8 cellular contexts compared by ENCODE assay signal in the genomic region with DNA sequence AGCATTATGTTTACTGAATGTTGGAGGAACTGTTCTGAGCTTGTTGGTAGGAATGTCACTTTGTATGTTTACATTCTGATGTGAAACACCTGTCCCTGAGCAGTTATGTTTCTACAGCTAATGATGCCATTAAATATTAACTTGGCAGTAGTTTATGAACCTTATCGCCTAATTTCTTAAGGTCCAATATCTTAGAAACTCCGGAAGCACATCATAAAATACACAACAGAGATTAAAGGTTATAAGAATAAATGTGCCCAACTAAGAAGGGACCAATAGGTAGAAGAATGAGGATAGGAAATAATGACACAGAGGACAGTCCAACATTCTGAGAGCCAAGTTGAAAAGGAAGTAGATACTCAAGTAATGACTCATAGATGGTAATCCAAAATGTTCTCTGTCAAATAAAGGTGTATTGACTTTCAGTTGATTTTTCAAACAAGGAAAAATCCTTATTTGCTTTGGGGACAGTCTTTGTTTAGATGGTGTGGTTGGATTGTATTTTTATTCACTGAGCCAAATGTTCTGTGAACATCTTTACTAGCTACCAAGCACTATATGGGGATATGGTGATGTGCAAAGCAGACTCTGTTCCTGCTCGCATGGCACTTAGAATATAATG. TPM values are rescaled to one million over a fixed set of nuclear protein-coding genes. Genes with fewer than 3 reads are reported as not detected.
DNase-seq lines count a peak whose midpoint lies in the region; ATAC-seq and TF ChIP-seq lines count a peak whose summit lies in the region.

No MANE protein-coding gene starts in this region.

- CTCF ChIA-PET in activated naive CD4-positive, alpha-beta T cell treated with anti-CD3 and anti-CD28 coated beads for 36 hours (lab: Charles Lee): no interaction called here
- CTCF ChIA-PET in activated naive CD4-positive, alpha-beta T cell treated with anti-CD3 and anti-CD28 coated beads, Interleukin-2, amount 10 ng/mL, durations not matched to agents 7 days and 5 days (lab: Charles Lee): interaction anchor here (1.2 kb wide), 1 partner anchor 19 kb away, joined by 3 read pairs; no protein-coding TSS in a partner anchor

- no peak for TF ChIP-seq EP300 in tibial nerve (IDR thresholded peaks at IDR 0.05)

- H3K4me3 ChIP-seq in tibial nerve: no peak overlapping the region

- ATAC-seq in HG03354 (IDR thresholded peaks at IDR 0.05; ENCODE audit: poor library complexity, severe bottlenecking, unreplicated experiment) (peak; percentile 85), left colon (peak; percentile 93), GM19035 (IDR thresholded peaks at IDR 0.05; ENCODE audit: unreplicated experiment) (no peak), GM21526 (IDR thresholded peaks at IDR 0.05; ENCODE audit: low FRiP score, unreplicated experiment) (no peak)

- peaks cover 45% of the 10 kb centered on the region for H3K4me1 Mint-ChIP-seq in activated naive CD4-positive, alpha-beta T cell treated with anti-CD3 and anti-CD28 coated beads for 36 hours (ENCODE audit: low read depth)
- H3K4me1 Mint-ChIP-seq in activated naive CD4-positive, alpha-beta T cell treated with anti-CD3 and anti-CD28 coated beads, Interleukin-2, amount 10 ng/mL, durations not matched to agents 7 days and 5 days: peaks cover 8% of the 10 kb centered on the region
- peaks cover 15% of the 10 kb centered on the region for H3K4me1 Mint-ChIP-seq in T-helper 2 cell treated with Interferon-gamma antibody and Interleukin-4, amounts not matched to agents 5 μg/mL and 100 μg/mL, for 36 hours (ENCODE audit: low read depth)

- no peaks in the 10 kb centered on the region for H3K27me3 Mint-ChIP-seq in activated naive CD4-positive, alpha-beta T cell treated with anti-CD3 and anti-CD28 coated beads for 36 hours (ENCODE audit: low read depth)
- no peaks in the 10 kb centered on the region for H3K27me3 Mint-ChIP-seq in activated naive CD4-positive, alpha-beta T cell treated with anti-CD3 and anti-CD28 coated beads, Interleukin-2, amount 10 ng/mL, durations not matched to agents 7 days and 5 days
- no peaks in the 10 kb centered on the region for H3K27me3 Mint-ChIP-seq in T-helper 2 cell treated with Interferon-gamma antibody and Interleukin-4, amounts not matched to agents 5 μg/mL and 100 μg/mL, for 36 hours (ENCODE audit: low read depth)

- H3K27ac Mint-ChIP-seq in activated naive CD4-positive, alpha-beta T cell treated with anti-CD3 and anti-CD28 coated beads for 36 hours: peak overlapping the region; percentile 50
- no peak overlapping the region for H3K27ac Mint-ChIP-seq in activated naive CD4-positive, alpha-beta T cell treated with anti-CD3 and anti-CD28 coated beads, Interleukin-2, amount 10 ng/mL, durations not matched to agents 7 days and 5 days
- H3K27ac Mint-ChIP-seq in T-helper 2 cell treated with Interferon-gamma antibody and Interleukin-4, amounts not matched to agents 5 μg/mL and 100 μg/mL, for 36 hours: peak overlapping the region; percentile 56

- H3K4me1 ChIP-seq in tibial nerve: peaks cover 0 to 18% (median 13%) of the 10 kb centered on the region in 4 donors

- TF ChIP-seq POLR2A in tibial nerve (IDR thresholded peaks at IDR 0.05): no peak

- H3K36me3 Mint-ChIP-seq in activated naive CD4-positive, alpha-beta T cell treated with anti-CD3 and anti-CD28 coated beads for 36 hours (ENCODE audit: low read depth): peaks cover 13% of the 10 kb centered on the region
- peaks cover 20% of the 10 kb centered on the region for H3K36me3 Mint-ChIP-seq in activated naive CD4-positive, alpha-beta T cell treated with anti-CD3 and anti-CD28 coated beads, Interleukin-2, amount 10 ng/mL, durations not matched to agents 7 days and 5 days
- peaks cover 10% of the 10 kb centered on the region for H3K36me3 Mint-ChIP-seq in T-helper 2 cell treated with Interferon-gamma antibody and Interleukin-4, amounts not matched to agents 5 μg/mL and 100 μg/mL, for 36 hours (ENCODE audit: low read depth)

- TF ChIP-seq CTCF in tibial nerve (IDR thresholded peaks at IDR 0.05): no peak

- H3K4me3 Mint-ChIP-seq in activated naive CD4-positive, alpha-beta T cell treated with anti-CD3 and anti-CD28 coated beads for 36 hours: no peak overlapping the region
- no peak overlapping the region for H3K4me3 Mint-ChIP-seq in activated naive CD4-positive, alpha-beta T cell treated with anti-CD3 and anti-CD28 coated beads, Interleukin-2, amount 10 ng/mL, durations not matched to agents 7 days and 5 days
- H3K4me3 Mint-ChIP-seq in T-helper 2 cell treated with Interferon-gamma antibody and Interleukin-4, amounts not matched to agents 5 μg/mL and 100 μg/mL, for 36 hours: peak overlapping the region; percentile 1

- no peaks in the 10 kb centered on the region for H3K27me3 ChIP-seq in tibial nerve

- intact Hi-C loops in activated naive CD4-positive, alpha-beta T cell treated with anti-CD3 and anti-CD28 coated beads for 36 hours (cut with micrococcal nuclease): no loop called here
- intact Hi-C loops in left colon (cut with DNase I, micrococcal nuclease): no loop called here

- 73 to 85% methylated on average over 3 of the region's 3 CpGs for WGBS in tibial nerve, 2 donors

- no peaks in the 10 kb centered on the region for H3K9me3 Mint-ChIP-seq in activated naive CD4-positive, alpha-beta T cell treated with anti-CD3 and anti-CD28 coated beads for 36 hours
- H3K9me3 Mint-ChIP-seq in activated naive CD4-positive, alpha-beta T cell treated with anti-CD3 and anti-CD28 coated beads, Interleukin-2, amount 10 ng/mL, durations not matched to agents 7 days and 5 days: no peaks in the 10 kb centered on the region
- no peaks in the 10 kb centered on the region for H3K9me3 Mint-ChIP-seq in T-helper 2 cell treated with Interferon-gamma antibody and Interleukin-4, amounts not matched to agents 5 μg/mL and 100 μg/mL, for 36 hours

- H3K27ac ChIP-seq in tibial nerve: no peak overlapping the region

- no peaks in the 10 kb centered on the region for H3K9me3 ChIP-seq in tibial nerve

- peaks cover 0 to 26% (median 0%) of the 10 kb centered on the region in 3 donors for H3K36me3 ChIP-seq in tibial nerve

- no peak for DNase-seq in activated naive CD4-positive, alpha-beta T cell treated with anti-CD3 and anti-CD28 coated beads for 36 hours
- no peak for DNase-seq in activated naive CD4-positive, alpha-beta T cell treated with anti-CD3 and anti-CD28 coated beads, Interleukin-2, amount 10 ng/mL, durations not matched to agents 7 days and 5 days
- no peak for DNase-seq in T-helper 2 cell treated with Interferon-gamma antibody and Interleukin-4, amounts not matched to agents 5 μg/mL and 100 μg/mL, for 36 hours (ENCODE audit: low spot score)
- DNase-seq in left colon: no peak
- no peak for DNase-seq in tibial nerve (ENCODE audit: low spot score in 2 of 2)

RNA-seq across cellular contexts. Expression of gene LCOR, which starts 31.9 kb away (rescaled TPM):
- total RNA-seq in activated naive CD4-positive, alpha-beta T cell treated with anti-CD3 and anti-CD28 coated beads for 36 hours: 10 to 100 TPM; 18.1 to 22.9 TPM
- total RNA-seq in left colon: 10 to 100 TPM; 82.4 to 93.7 TPM
- 10 to 100 TPM; 19.8 to 25.1 (median 21.7) TPM for total RNA-seq in tibial nerve

Comparison
In these comparisons a context has a peak if more than half of its experiments do, and no peak if none do; other contexts are left out.
1. ATAC-seq: peak in HG03354 (single experiment) and left colon (single experiment); none in GM19035 (single experiment) and GM21526 (single experiment).